In the genomic region with DNA sequence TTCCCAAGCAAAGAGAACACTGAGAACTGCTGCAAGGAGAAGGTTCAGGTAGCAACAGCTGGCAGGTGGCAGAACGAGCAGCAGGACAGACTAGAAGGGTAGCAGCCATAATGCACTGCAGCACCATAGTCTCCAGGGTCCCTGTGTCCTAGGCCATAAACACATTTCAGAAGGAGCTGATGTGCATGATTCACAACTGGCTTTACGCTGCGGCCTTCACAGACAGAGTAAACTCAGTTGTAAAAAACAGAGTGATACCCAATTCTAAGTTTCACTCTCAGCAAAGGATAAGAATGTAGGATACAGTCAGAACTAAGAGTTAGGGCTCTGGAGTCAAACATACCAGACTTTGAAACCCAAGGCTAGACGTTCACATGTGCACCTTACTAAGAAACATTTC, we compare ENCODE assay signal across 1 cellular context.
TF ChIP-seq lines count a peak whose summit lies in the region.

No MANE protein-coding gene starts in this region.

TF ChIP-seq in HEK293, 187 proteins besides CTCF, POLR2A, EP300 and RAD21 (continued from another document):
- TF ChIP-seq GLI2 (tag by site-specific recombination; IDR thresholded peaks at IDR 0.05; ENCODE audit: borderline replicate concordance, low read depth): no peak
- no peak for TF ChIP-seq FEZF1 (tag by site-specific recombination; IDR thresholded peaks at IDR 0.05)
- TF ChIP-seq HOXA7 (CRISPR knock-in tag; IDR thresholded peaks at IDR 0.05; ENCODE audit: borderline replicate concordance): no peak
- peak; percentile 81 for TF ChIP-seq ZNF600 (tag by site-specific recombination; IDR thresholded peaks at IDR 0.05)
- no peak for TF ChIP-seq ZFP69B (tag by site-specific recombination; IDR thresholded peaks at IDR 0.05)
